In the genomic region with DNA sequence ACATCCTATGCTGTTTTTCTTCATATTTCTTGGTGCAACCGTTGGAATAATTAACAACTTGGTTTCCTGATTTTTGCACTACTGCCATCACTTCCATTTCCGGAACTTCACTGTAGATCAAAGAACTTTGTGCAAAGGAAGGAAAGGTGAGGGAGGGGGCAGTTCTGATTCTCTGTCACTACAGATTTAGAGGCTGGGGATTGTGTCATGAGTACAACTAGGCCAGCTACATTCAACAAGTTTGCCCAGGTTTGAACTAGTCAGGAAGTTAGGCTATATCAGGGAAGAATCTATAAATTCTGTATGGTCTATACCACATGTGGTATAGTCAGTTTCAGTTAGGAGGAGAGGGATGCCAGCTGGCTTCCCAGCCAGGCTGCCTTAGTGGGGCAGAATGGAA, we compare ENCODE assay signal across 23 cellular contexts.
A peak's percentile ranks its signal among the peaks of the same experiment; 100 is the strongest.
DNase-seq lines count a peak whose midpoint lies in the region; TF ChIP-seq lines count a peak whose summit lies in the region.
"Had no signal": no experiment of that assay in that cellular context is flagged by ENCODE, and none has a peak within 500 bp of the region (broad histone marks: within the 10 kb centered on the region; RNA-seq: fewer than 3 reads in every experiment).

No MANE protein-coding gene starts in this region.

- H2AFZ ChIP-seq in Loucy (ENCODE audit: low read length) = no peak overlapping the region
- H2AFZ ChIP-seq: neural progenitor cell, PC-9 had no signal

- peak overlapping the region; percentile 82 for H3K4me2 ChIP-seq in Loucy (ENCODE audit: low read depth, low read length, poor library complexity, severe bottlenecking)
- H3K4me2 ChIP-seq: neural progenitor cell, PC-9 had no signal

- H3K36me3 ChIP-seq in Loucy (ENCODE audit: insufficient read depth, low read length) (no peaks in the 10 kb centered on the region), spleen (peaks cover 0 to 72% (median 5%) of the 10 kb centered on the region in 6 donors)
- H3K36me3 ChIP-seq: neural progenitor cell had no signal

- no peaks in the 10 kb centered on the region for H3K9me2 ChIP-seq in Loucy (replicated peaks; ENCODE audit: low read depth, low read length)

- no peak for TF ChIP-seq POLR2A in spleen (IDR thresholded peaks at IDR 0.05)

- no peak for DNase-seq in T-helper 2 cell treated with Interferon-gamma antibody and Interleukin-4, amounts not matched to agents 5 μg/mL and 100 μg/mL, for 36 hours (ENCODE audit: low spot score)
- DNase-seq in T-helper 2 cell = no peak
- DNase-seq in endothelial cell (ENCODE audit: low spot score) = no peak
- no peak for DNase-seq in spleen
- DNase-seq in GM13976 (ENCODE audit: low spot score) = no peak
- DNase-seq in type B pancreatic cell (ENCODE audit: extremely low spot score, unreplicated experiment) = no peak
- no peak for DNase-seq in NCI-H2107 treated with DMSO at 0.1 percent for 48 hours (lab: John Stamatoyannopoulos, UW; ENCODE audit: unreplicated experiment)
- DNase-seq: activated CD4-positive, alpha-beta T cell treated with anti-CD3 and anti-CD28 coated beads, Interleukin-2, amount 10 ng/mL, durations not matched to agents 7 days and 5 days; cerebellar nuclear complex; DMS153; kidney; NCI-H1092; NCI-H187; NCI-H526; PC-9; Right ventricle myocardium superior; stimulated activated CD4-positive, alpha-beta T cell treated with anti-CD3 and anti-CD28 coated beads, Interleukin-12 subunit alpha, Interleukin-12 subunit beta, amount 100 ng/mL, for 4 hours; stimulated activated CD4-positive, alpha-beta T cell treated with anti-CD3 and anti-CD28 coated beads, Interleukin-4, amount 100 ng/mL, for 24 hours had no signal

- no peak overlapping the region for H3K9ac ChIP-seq in Loucy (ENCODE audit: low read depth, low read length, poor library complexity, severe bottlenecking)
- H3K9ac ChIP-seq: neural progenitor cell had no signal

- H3K36me3 Mint-ChIP-seq in T-helper 2 cell treated with Interferon-gamma antibody and Interleukin-4, amounts not matched to agents 5 μg/mL and 100 μg/mL, for 36 hours (ENCODE audit: low read depth) = peaks cover 5% of the 10 kb centered on the region
- peaks cover 68% of the 10 kb centered on the region for H3K36me3 Mint-ChIP-seq in endothelial cell (ENCODE audit: low read depth, unreplicated experiment)
- H3K36me3 Mint-ChIP-seq in type B pancreatic cell = peaks cover 63% of the 10 kb centered on the region
- H3K36me3 Mint-ChIP-seq: stimulated activated effector memory CD8-positive, alpha-beta T cell treated with anti-CD3 and anti-CD28 coated beads, Interleukin-12 subunit alpha, Interleukin-12 subunit beta, amount 100 ng/mL, for 72 hours had no signal

- H3K9me3 Mint-ChIP-seq in T-helper 2 cell treated with Interferon-gamma antibody and Interleukin-4, amounts not matched to agents 5 μg/mL and 100 μg/mL, for 36 hours = no peaks in the 10 kb centered on the region
- H3K9me3 Mint-ChIP-seq in endothelial cell (ENCODE audit: unreplicated experiment) (no peaks in the 10 kb centered on the region), type B pancreatic cell (no peaks in the 10 kb centered on the region)
- H3K9me3 Mint-ChIP-seq: activated CD4-positive, alpha-beta T cell treated with anti-CD3 and anti-CD28 coated beads, Interleukin-2, amount 10 ng/mL, durations not matched to agents 7 days and 5 days; neural progenitor cell; stimulated activated effector memory CD8-positive, alpha-beta T cell treated with anti-CD3 and anti-CD28 coated beads, Interleukin-12 subunit alpha, Interleukin-12 subunit beta, amount 100 ng/mL, for 72 hours had no signal

- no peaks in the 10 kb centered on the region for H3K79me2 ChIP-seq in Loucy (ENCODE audit: insufficient read depth, low read length)

- H3K27ac ChIP-seq in spleen = peak overlapping the region in 6 of 8 donors; percentile 41 to 66 (median 56)
- H3K27ac ChIP-seq: 22Rv1, neural progenitor cell, PC-9, right atrium auricular region had no signal

- WGBS in spleen, 5 donors = 24 to 38% (median 33%) methylated on average over 2 of the region's 2 CpGs

- peak overlapping the region; percentile 52 for H3K4me3 Mint-ChIP-seq in T-helper 2 cell treated with Interferon-gamma antibody and Interleukin-4, amounts not matched to agents 5 μg/mL and 100 μg/mL, for 36 hours
- H3K4me3 Mint-ChIP-seq in endothelial cell (ENCODE audit: unreplicated experiment) = peak overlapping the region; percentile 10
- H3K4me3 Mint-ChIP-seq in type B pancreatic cell = no peak overlapping the region
- H3K4me3 Mint-ChIP-seq: activated CD4-positive, alpha-beta T cell treated with anti-CD3 and anti-CD28 coated beads, Interleukin-2, amount 10 ng/mL, durations not matched to agents 7 days and 5 days; neural progenitor cell; stimulated activated effector memory CD8-positive, alpha-beta T cell treated with anti-CD3 and anti-CD28 coated beads, Interleukin-12 subunit alpha, Interleukin-12 subunit beta, amount 100 ng/mL, for 72 hours had no signal

- H3K9me3 ChIP-seq in Loucy (ENCODE audit: insufficient read depth, low read depth, low read length) (no peaks in the 10 kb centered on the region), spleen (no peaks in the 10 kb centered on the region)
- H3K9me3 ChIP-seq: right atrium auricular region had no signal

- H3K27ac Mint-ChIP-seq in T-helper 2 cell treated with Interferon-gamma antibody and Interleukin-4, amounts not matched to agents 5 μg/mL and 100 μg/mL, for 36 hours = no peak overlapping the region
- H3K27ac Mint-ChIP-seq in endothelial cell (ENCODE audit: unreplicated experiment) = no peak overlapping the region
- no peak overlapping the region for H3K27ac Mint-ChIP-seq in type B pancreatic cell
- H3K27ac Mint-ChIP-seq: neural progenitor cell had no signal

- H3K4me3 ChIP-seq in Loucy (ENCODE audit: low read length, poor library complexity, severe bottlenecking) (peak overlapping the region; percentile 63), spleen (no peak overlapping the region)
- H3K4me3 ChIP-seq: neural progenitor cell, PC-9, right atrium auricular region had no signal

- H3F3A ChIP-seq in Loucy (ENCODE audit: low read depth) = peaks cover 10% of the 10 kb centered on the region

- intact Hi-C loops in spleen (cut with DNase I; ENCODE audit: low total_unique reads) = loop anchor here (10.0 kb wide), 1 partner anchor 74 kb away; no protein-coding TSS in a partner anchor

- H3K4me1 ChIP-seq in Loucy (ENCODE audit: insufficient read depth, low read length, poor library complexity, severe bottlenecking) = peaks cover 50% of the 10 kb centered on the region
- H3K4me1 ChIP-seq in spleen = peaks cover 6 to 48% (median 17%) of the 10 kb centered on the region in 6 donors
- H3K4me1 ChIP-seq: neural progenitor cell had no signal

- H4K20me1 ChIP-seq in Loucy (ENCODE audit: insufficient read depth, low read length, poor library complexity, severe bottlenecking) = no peaks in the 10 kb centered on the region

- TF ChIP-seq CTCF in Loucy (conservative IDR thresholded peaks at IDR 0.05; ENCODE audit: low read length) = no peak
- TF ChIP-seq CTCF in endothelial cell (IDR thresholded peaks at IDR 0.05; ENCODE audit: unreplicated experiment) = no peak
- TF ChIP-seq CTCF in spleen (IDR thresholded peaks at IDR 0.05 in 8 of 11, conservative IDR thresholded peaks at IDR 0.05 in 3 of 11) = no peak
- TF ChIP-seq CTCF in GM13976 (IDR thresholded peaks at IDR 0.05; ENCODE audit: borderline replicate concordance, control extremely low read depth, extremely low read depth, insufficient read depth, missing control alignments) = no peak
- TF ChIP-seq CTCF in type B pancreatic cell (conservative IDR thresholded peaks at IDR 0.05) = no peak

- H3K27me3 Mint-ChIP-seq in T-helper 2 cell treated with Interferon-gamma antibody and Interleukin-4, amounts not matched to agents 5 μg/mL and 100 μg/mL, for 36 hours (ENCODE audit: low read depth) = no peaks in the 10 kb centered on the region
- H3K27me3 Mint-ChIP-seq in endothelial cell (ENCODE audit: unreplicated experiment) = no peaks in the 10 kb centered on the region
- H3K27me3 Mint-ChIP-seq in type B pancreatic cell = no peaks in the 10 kb centered on the region
- H3K27me3 Mint-ChIP-seq: activated CD4-positive, alpha-beta T cell treated with anti-CD3 and anti-CD28 coated beads, Interleukin-2, amount 10 ng/mL, durations not matched to agents 7 days and 5 days had no signal

- H3K27me3 ChIP-seq in Loucy (ENCODE audit: insufficient read depth, low read length, poor library complexity, severe bottlenecking) (no peaks in the 10 kb centered on the region), spleen (replicated peaks in 1 of 7) (no peaks in the 10 kb centered on the region)
- H3K27me3 ChIP-seq: neural progenitor cell, right atrium auricular region had no signal

- in situ Hi-C loops in GM13976 (cut with MboI; ENCODE audit: low sequenced_read_pairs, unreplicated experiment) = no loop called here

- H3K4me1 Mint-ChIP-seq in T-helper 2 cell treated with Interferon-gamma antibody and Interleukin-4, amounts not matched to agents 5 μg/mL and 100 μg/mL, for 36 hours (ENCODE audit: low read depth) = peaks cover 31% of the 10 kb centered on the region
- H3K4me1 Mint-ChIP-seq in endothelial cell (ENCODE audit: unreplicated experiment) = peaks cover 10% of the 10 kb centered on the region
- peaks cover 25% of the 10 kb centered on the region for H3K4me1 Mint-ChIP-seq in type B pancreatic cell (ENCODE audit: unreplicated experiment)
- H3K4me1 Mint-ChIP-seq: neural progenitor cell had no signal
